ENCODE assay signal across 7 cellular contexts in the genomic region with DNA sequence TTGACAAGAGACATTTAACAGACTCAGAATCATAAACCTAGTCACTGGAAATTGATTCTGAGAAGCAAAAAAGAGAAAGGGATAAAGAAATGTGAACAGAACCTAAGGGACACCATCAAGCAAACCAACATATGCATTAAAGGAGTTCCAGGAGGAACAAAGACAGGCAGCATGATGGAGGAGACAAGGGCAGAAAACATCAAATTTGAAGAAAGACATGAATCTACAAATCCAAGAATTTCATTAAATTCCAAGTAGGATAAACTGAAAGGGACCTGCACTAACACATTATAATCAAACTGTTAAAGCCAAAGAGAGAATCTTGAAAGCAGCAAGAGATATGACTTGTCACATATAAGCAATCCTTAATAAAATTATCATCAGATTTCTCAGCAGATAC.
"Had no signal": no experiment of that assay in that cellular context is flagged by ENCODE, and none has a peak within 500 bp of the region (broad histone marks: within the 10 kb centered on the region; RNA-seq: fewer than 3 reads in every experiment).

No MANE protein-coding gene starts in this region.

- DNase-seq: H9, HCEC 1CT, HFFc6 had no signal

- H3K9ac ChIP-seq: KMS-11 had no signal

- H3K27ac ChIP-seq: HL-60, KMS-11 had no signal

- H3K4me1 Mint-ChIP-seq: GM23338, H9 had no signal

- H3K27ac Mint-ChIP-seq: GM23338, H9, HFFc6 had no signal

- H3K4me3 Mint-ChIP-seq: GM23338, H9, HFFc6 had no signal

- H3K4me3 ChIP-seq: GM23338, K562 had no signal
